Comparison of ENCODE assay signal across 21 cellular contexts in genomic region chr1:39500862-39501389, GRCh38. TPM values are rescaled to one million over a fixed set of nuclear protein-coding genes. Genes with fewer than 3 reads are reported as not detected.
"Had no signal": no experiment of that assay in that cellular context is flagged by ENCODE, and none has a peak within 500 bp of the region (broad histone marks: within the 10 kb centered on the region; RNA-seq: fewer than 3 reads in every experiment).

No MANE protein-coding gene starts in this region.

- H3K36me3 ChIP-seq: heart left ventricle, neural progenitor cell, upper lobe of left lung had no signal

- H3K27me3 ChIP-seq: heart left ventricle, testis, upper lobe of left lung had no signal

- H3K4me3 ChIP-seq: coronary artery, heart left ventricle, neural progenitor cell, testis, upper lobe of left lung had no signal

- H3K27ac ChIP-seq: coronary artery, neural progenitor cell, upper lobe of left lung had no signal

- DNase-seq: activated CD4-positive, alpha-beta T cell treated with anti-CD3 and anti-CD28 coated beads, Interleukin-2, amount 10 ng/mL, durations not matched to agents 24 days and 14 days; activated CD4-positive, CD25-positive, alpha-beta regulatory T cell; activated CD8-positive, alpha-beta memory T cell treated with anti-CD3 and anti-CD28 coated beads, Interleukin-2, amount 50 U/mL, for 4 hours; activated CD8-positive, alpha-beta T cell treated with anti-CD3 and anti-CD28 coated beads, Interleukin-2, amount 10 ng/mL, durations not matched to agents 7 days and 5 days; activated gamma-delta T cell; activated T-cell treated with anti-CD3 and anti-CD28 coated beads, Interleukin-2, amount 50 U/mL, for 72 hours; central memory CD4-positive, alpha-beta T cell; effector CD4-positive, alpha-beta T cell; heart left ventricle; immature natural killer cell; stimulated activated naive CD8-positive, alpha-beta T cell treated with anti-CD3 and anti-CD28 coated beads, Interleukin-15, amount 100 ng/mL, for 72 hours; testis; upper lobe of left lung had no signal

- ATAC-seq: activated CD8-positive, alpha-beta T cell treated with anti-CD3 and anti-CD28 coated beads, Interleukin-2, amount 10 ng/mL, durations not matched to agents 7 days and 5 days; activated naive CD4-positive, alpha-beta T cell treated with anti-CD3 and anti-CD28 coated beads, Interleukin-2, amount 50 U/mL, for 72 hours; activated T-cell treated with anti-CD3 and anti-CD28 coated beads, Interleukin-2, amount 50 U/mL, for 72 hours; heart left ventricle; sciatic nerve; stimulated activated naive CD8-positive, alpha-beta T cell treated with anti-CD3 and anti-CD28 coated beads, Interleukin-15, amount 100 ng/mL, for 72 hours had no signal

- H3K9me3 ChIP-seq: testis, upper lobe of left lung had no signal

- H3K4me1 ChIP-seq: neural progenitor cell had no signal

- FAIRE-seq: frontal cortex had no signal

RNA-seq across cellular contexts. Expression of gene BMP8A, which starts 9.5 kb away (rescaled TPM):
- total RNA-seq: activated CD4-positive, alpha-beta T cell treated with anti-CD3 and anti-CD28 coated beads, Interleukin-2, amount 10 ng/mL, durations not matched to agents 24 days and 14 days; liver; mesothelial cell of epicardium; osteocyte had no signal
- polyA plus RNA-seq: immature natural killer cell, liver had no signal
